In genomic region chr18:62341423-62341920, GRCh38 we compare ENCODE assay signal across 1 cellular context.
TF ChIP-seq lines count a peak whose summit lies in the region.

No MANE protein-coding gene starts in this region.

TF ChIP-seq in endothelial cell of umbilical vein, 7 proteins besides CTCF, POLR2A, EP300 and RAD21:
- TF ChIP-seq JUN (IDR thresholded peaks at IDR 0.05; ENCODE audit: borderline replicate concordance, insufficient read depth, insufficient read length, low read depth) = no peak
- no peak for TF ChIP-seq MAX (IDR thresholded peaks at IDR 0.05; ENCODE audit: insufficient read depth, insufficient read length)
- TF ChIP-seq FOS (IDR thresholded peaks at IDR 0.05; ENCODE audit: borderline replicate concordance, insufficient read depth, low read length) = no peak
- no peak for TF ChIP-seq EZH2 (IDR thresholded peaks at IDR 0.05; ENCODE audit: borderline replicate concordance, low read depth, low read length, severe bottlenecking)
- TF ChIP-seq GATA2 (IDR thresholded peaks at IDR 0.05; ENCODE audit: insufficient read depth, insufficient read length, low read depth, low read length) = no peak
- TF ChIP-seq MYC (IDR thresholded peaks at IDR 0.05; ENCODE audit: low read depth, low read length) = no peak
- TF ChIP-seq POLR2AphosphoS5 (IDR thresholded peaks at IDR 0.05; ENCODE audit: insufficient read depth, low read depth, low read length) = no peak
